19 cellular contexts compared by ENCODE assay signal in genomic region chr4:31068257-31069075, GRCh38.
DNase-seq lines count a peak whose midpoint lies in the region; ATAC-seq and TF ChIP-seq lines count a peak whose summit lies in the region.
"Had no signal": no experiment of that assay in that cellular context is flagged by ENCODE, and none has a peak within 500 bp of the region (broad histone marks: within the 10 kb centered on the region; RNA-seq: fewer than 3 reads in every experiment).

No MANE protein-coding gene starts in this region.

- no peaks in the 10 kb centered on the region for H3K9me3 ChIP-seq in cardiac muscle cell (ENCODE audit: low read depth)
- H3K9me3 ChIP-seq in ascending aorta, result no peaks in the 10 kb centered on the region
- H3K9me3 ChIP-seq in thoracic aorta, result no peaks in the 10 kb centered on the region
- H3K9me3 ChIP-seq: BLaER1 had no signal

- no peak overlapping the region for H3K4me3 Mint-ChIP-seq in mesothelial cell of epicardium
- H3K4me3 Mint-ChIP-seq: CD8-positive, alpha-beta T cell had no signal

- peak overlapping the region; percentile 86 for H3K27ac Mint-ChIP-seq in mesothelial cell of epicardium
- H3K27ac Mint-ChIP-seq: CD8-positive, alpha-beta T cell had no signal

- no peaks in the 10 kb centered on the region for H3K27me3 ChIP-seq in cardiac muscle cell
- no peaks in the 10 kb centered on the region for H3K27me3 ChIP-seq in ascending aorta
- H3K27me3 ChIP-seq in thoracic aorta (replicated peaks; ENCODE audit: insufficient read depth), result no peaks in the 10 kb centered on the region
- H3K27me3 ChIP-seq: BLaER1 had no signal

- DNase-seq in cardiac muscle cell (ENCODE audit: low read depth in 1 of 2, low spot score in 1 of 2) (no peak), Right ventricle myocardium inferior (ENCODE audit: missing footprints) (no peak), ascending aorta (ENCODE audit: low spot score in 2 of 2) (no peak), mesothelial cell of epicardium (ENCODE audit: low spot score in 2 of 2, unreplicated experiment in 2 of 2) (no peak), thoracic aorta (ENCODE audit: low spot score) (no peak), MV-4-11 (lab: John Stamatoyannopoulos, UW) (no peak)
- DNase-seq in activated naive CD4-positive, alpha-beta T cell (lab: John Stamatoyannopoulos, UW), result no peak
- DNase-seq: CD8-positive, alpha-beta T cell; DND-41; GM23248; KG1; NCI-H1048; NCI-H1436 treated with DMSO at 0.1 percent for 48 hours; NCI-H2081; NCI-H510A treated with DMSO at 0.1 percent for 48 hours; PC-9 had no signal

- H3K27me3 Mint-ChIP-seq in mesothelial cell of epicardium (ENCODE audit: low read depth), result no peaks in the 10 kb centered on the region

- H3K27ac ChIP-seq in cardiac muscle cell (peak overlapping the region; percentile 76), ascending aorta (peak overlapping the region; percentile 71 to 72), thoracic aorta (peak overlapping the region; percentile 67 to 70)
- H3K27ac ChIP-seq: BLaER1, GM23248, PC-9 had no signal

- ATAC-seq in Right ventricle myocardium inferior, result no peak
- peak; percentile 63 for ATAC-seq in thoracic aorta (ENCODE audit: insufficient number of reproducible peaks, low FRiP score, low read depth)
- ATAC-seq in GM21786 (IDR thresholded peaks at IDR 0.05; ENCODE audit: unreplicated experiment), result no peak
- ATAC-seq: CD8-positive, alpha-beta T cell; GM12878 had no signal

- intact Hi-C loops in Right ventricle myocardium inferior (cut with DNase I) (no loop called here), ascending aorta (cut with DNase I) (no loop called here)

- no peaks in the 10 kb centered on the region for H3K9me3 Mint-ChIP-seq in mesothelial cell of epicardium

- no peak overlapping the region for H3K4me3 ChIP-seq in cardiac muscle cell
- H3K4me3 ChIP-seq in ascending aorta, result no peak overlapping the region
- no peak overlapping the region for H3K4me3 ChIP-seq in thoracic aorta
- H3K4me3 ChIP-seq: BLaER1, GM12878, GM23248, PC-9 had no signal

- peaks cover 57% of the 10 kb centered on the region for H3K4me1 Mint-ChIP-seq in mesothelial cell of epicardium

- H3K36me3 ChIP-seq in cardiac muscle cell (no peaks in the 10 kb centered on the region), ascending aorta (no peaks in the 10 kb centered on the region), thoracic aorta (no peaks in the 10 kb centered on the region)
- H3K36me3 ChIP-seq: BLaER1 had no signal

- peaks cover 34% of the 10 kb centered on the region for H3K4me1 ChIP-seq in cardiac muscle cell (ENCODE audit: low read depth)
- peaks cover 3 to 17% of the 10 kb centered on the region in 2 donors for H3K4me1 ChIP-seq in ascending aorta
- H3K4me1 ChIP-seq in thoracic aorta (ENCODE audit: control insufficient read depth in 1 of 2, low read depth in 2 of 2), result peaks cover 21 to 41% of the 10 kb centered on the region in 2 donors
- H3K4me1 ChIP-seq: BLaER1 had no signal

- TF ChIP-seq CTCF in cardiac muscle cell (IDR thresholded peaks at IDR 0.05; ENCODE audit: low read depth, low read length) (no peak), ascending aorta (IDR thresholded peaks at IDR 0.05) (no peak), mesothelial cell of epicardium (IDR thresholded peaks at IDR 0.05; ENCODE audit: unreplicated experiment) (no peak), thoracic aorta (IDR thresholded peaks at IDR 0.05) (no peak)

- H3K36me3 Mint-ChIP-seq in mesothelial cell of epicardium, result no peaks in the 10 kb centered on the region
- H3K36me3 Mint-ChIP-seq: CD8-positive, alpha-beta T cell had no signal
